9 cellular contexts compared by ENCODE assay signal in the genomic region with DNA sequence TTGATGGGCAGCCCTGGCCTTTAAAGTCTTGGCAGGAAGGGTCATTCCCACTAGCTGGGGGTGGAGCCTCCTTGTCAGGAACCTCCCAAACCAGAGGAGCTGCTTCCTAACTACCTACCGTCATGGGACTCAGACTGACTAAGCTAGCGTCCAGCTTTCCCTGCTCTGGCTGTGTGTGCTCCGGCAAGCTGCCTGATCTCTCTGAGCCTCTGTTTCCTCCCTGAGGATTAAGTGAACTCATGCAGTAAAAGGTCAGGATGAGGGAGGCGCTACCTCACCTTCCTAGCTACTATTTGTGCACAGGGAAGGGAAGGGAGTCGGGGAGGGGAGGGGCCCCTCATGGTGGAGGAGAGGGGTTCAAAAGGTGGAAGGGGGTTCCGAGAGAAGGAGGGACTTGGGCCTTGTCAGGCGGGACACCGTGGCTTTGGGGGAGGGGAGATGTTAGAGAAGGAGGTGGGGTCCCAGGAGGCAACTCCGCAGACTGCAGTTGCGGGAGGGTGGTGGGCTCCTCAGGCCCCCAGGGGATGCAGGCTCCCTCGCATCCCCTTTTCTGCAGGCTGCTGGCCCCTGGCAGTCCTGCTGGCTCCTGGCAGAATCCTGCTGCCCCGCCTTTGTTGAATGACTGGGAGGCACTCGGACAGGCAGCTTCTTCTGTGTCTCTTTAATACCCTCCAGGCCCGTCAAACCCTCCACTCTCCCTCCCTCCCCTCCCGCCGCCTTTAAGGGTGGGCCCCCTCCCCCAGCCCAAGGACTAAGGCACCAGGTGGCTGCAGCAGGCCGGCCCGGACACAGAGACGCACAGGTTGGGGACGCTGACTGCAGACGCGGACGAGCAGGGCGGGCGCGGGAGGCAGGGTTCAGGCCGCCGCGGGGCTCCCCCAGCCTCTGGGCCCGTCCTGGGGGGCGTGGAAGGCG. TPM values are rescaled to one million over a fixed set of nuclear protein-coding genes. Genes with fewer than 3 reads are reported as not detected.
A peak's percentile ranks its signal among the peaks of the same experiment; 100 is the strongest.
DNase-seq lines count a peak whose midpoint lies in the region; ATAC-seq and TF ChIP-seq lines count a peak whose summit lies in the region.
"Had no signal": no experiment of that assay in that cellular context is flagged by ENCODE, and none has a peak within 500 bp of the region (broad histone marks: within the 10 kb centered on the region; RNA-seq: fewer than 3 reads in every experiment).

No MANE protein-coding gene starts in this region.

- H3K36me3 ChIP-seq in BLaER1 (no peaks in the 10 kb centered on the region), PC-9 (ENCODE audit: low read depth) (no peaks in the 10 kb centered on the region)

- intact Hi-C loops in PC-9 (cut with micrococcal nuclease; ENCODE audit: unreplicated experiment) = loop anchor here (1.0 kb wide), 1 partner anchor 10 kb away; the partner anchor contains the start of genes DUSP15 and TTLL9

- no peaks in the 10 kb centered on the region for H3K27me3 ChIP-seq in BLaER1
- H3K27me3 ChIP-seq in PC-9 (ENCODE audit: insufficient read depth, low read depth) = peaks cover 93% of the 10 kb centered on the region

- H3K27ac Mint-ChIP-seq in naive thymus-derived CD8-positive, alpha-beta T cell = no peak overlapping the region

- DNase-seq in PC-9 (peak; percentile 29 to 46), epidermal melanocyte (ENCODE audit: insufficient read length, low spot score) (peak; percentile 67), mucosa of gallbladder (ENCODE audit: low spot score) (no peak)
- no peak for DNase-seq in naive thymus-derived CD8-positive, alpha-beta T cell

- H3K9me3 ChIP-seq in BLaER1 = no peaks in the 10 kb centered on the region
- no peaks in the 10 kb centered on the region for H3K9me3 ChIP-seq in PC-9 (ENCODE audit: insufficient read depth, low read depth)

- peak overlapping the region; percentile 100 for H3K4me2 ChIP-seq in BLaER1
- H3K4me2 ChIP-seq in PC-9 = peak overlapping the region; percentile 61

- no peak overlapping the region for H2AFZ ChIP-seq in PC-9

- peak; percentile 26 for ATAC-seq in GM21390 (IDR thresholded peaks at IDR 0.05; ENCODE audit: unreplicated experiment)
- ATAC-seq in naive thymus-derived CD8-positive, alpha-beta T cell = peak; percentile 57 to 58
- ATAC-seq in GM21737 (IDR thresholded peaks at IDR 0.05; ENCODE audit: unreplicated experiment) = no peak
- ATAC-seq in HG02981 (IDR thresholded peaks at IDR 0.05; ENCODE audit: unreplicated experiment) = no peak

- no peaks in the 10 kb centered on the region for H3K79me2 ChIP-seq in PC-9 (ENCODE audit: low read depth)

- POLR2A ChIA-PET in PC-9 (lab: Charles Lee; ENCODE audit: unreplicated experiment) = no interaction called here
- POLR2A ChIA-PET in naive thymus-derived CD8-positive, alpha-beta T cell (lab: Charles Lee) = no interaction called here

- H3K27ac ChIP-seq in BLaER1 (peak overlapping the region; percentile 61; the same call in 1 of the 2 replicates), PC-9 (no peak overlapping the region)

- H3K9ac ChIP-seq in BLaER1 = peak overlapping the region; percentile 82

- TF ChIP-seq CTCF in PC-9 (conservative IDR thresholded peaks at IDR 0.05) = no peak

- H4K20me1 ChIP-seq in BLaER1 (no peaks in the 10 kb centered on the region), PC-9 (ENCODE audit: insufficient read depth) (no peaks in the 10 kb centered on the region)

- H3K4me1 ChIP-seq in BLaER1 = peaks cover 71% of the 10 kb centered on the region
- H3K4me1 ChIP-seq in PC-9 (replicated peaks; ENCODE audit: insufficient read depth) = no peaks in the 10 kb centered on the region

- peak overlapping the region; percentile 7 to 73 (median 40) for H3K4me3 Mint-ChIP-seq in naive thymus-derived CD8-positive, alpha-beta T cell

- H3K4me3 ChIP-seq in BLaER1 (peak overlapping the region; percentile 75), PC-9 (peak overlapping the region; percentile 43)

- peaks cover 0 to 17% (median 6%) of the 10 kb centered on the region in 5 donors for H3K27me3 Mint-ChIP-seq in naive thymus-derived CD8-positive, alpha-beta T cell

- H3K4me1 Mint-ChIP-seq in naive thymus-derived CD8-positive, alpha-beta T cell = peaks cover 5 to 16% (median 14%) of the 10 kb centered on the region in 4 donors

- CTCF ChIA-PET in PC-9 (lab: Charles Lee) = interaction anchor here (1.2 kb wide), 1 partner anchor 19 kb away, joined by 4 read pairs; no protein-coding TSS in a partner anchor

- H3K36me3 Mint-ChIP-seq in naive thymus-derived CD8-positive, alpha-beta T cell = no peaks in the 10 kb centered on the region

- no TSS peak for BruUV-seq in PC-9 (replicated peaks; lab: Mats Ljungman, UMichigan)

- H3F3A ChIP-seq in PC-9 (ENCODE audit: insufficient read depth, low read depth) = no peaks in the 10 kb centered on the region

- H3K9me2 ChIP-seq in PC-9 (ENCODE audit: insufficient read depth) = no peaks in the 10 kb centered on the region

- H3K9me3 Mint-ChIP-seq in naive thymus-derived CD8-positive, alpha-beta T cell = no peaks in the 10 kb centered on the region

RNA-seq across cellular contexts. Expression of gene DUSP15, which starts 9.6 kb away (rescaled TPM):
- not detected in 2 replicates for total RNA-seq in PC-9 (2021)
- not detected for total RNA-seq in naive thymus-derived CD8-positive, alpha-beta T cell
- polyA plus RNA-seq in naive thymus-derived CD8-positive, alpha-beta T cell = not detected
- 2.8 TPM for total RNA-seq in mucosa of gallbladder

RNA-seq across cellular contexts. Expression of gene TTLL9, which starts 9.7 kb away (rescaled TPM):
- total RNA-seq in PC-9 (2021) (1.5 and 1.8 TPM in 2 replicates), mucosa of gallbladder (0.29 TPM)
- not detected for total RNA-seq in naive thymus-derived CD8-positive, alpha-beta T cell
- not detected for polyA plus RNA-seq in naive thymus-derived CD8-positive, alpha-beta T cell
- total RNA-seq: LHCN-M2 had no signal

RNA-seq across cellular contexts. Expression of gene FOXS1, which starts 15.3 kb away (rescaled TPM):
- total RNA-seq in PC-9 (2021) = not detected in 2 replicates
- total RNA-seq in naive thymus-derived CD8-positive, alpha-beta T cell = not detected
- polyA plus RNA-seq in naive thymus-derived CD8-positive, alpha-beta T cell = not detected
- total RNA-seq in mucosa of gallbladder = 1.6 TPM
- total RNA-seq: LHCN-M2 had no signal

RNA-seq across cellular contexts. Expression of gene MYLK2, which starts 41.5 kb away (rescaled TPM):
- total RNA-seq in PC-9 (2021) (0.18 and 0.50 TPM in 2 replicates), mucosa of gallbladder (not detected)
- total RNA-seq in naive thymus-derived CD8-positive, alpha-beta T cell = not detected
- not detected for polyA plus RNA-seq in naive thymus-derived CD8-positive, alpha-beta T cell

Comparison
In these comparisons a context has a peak if more than half of its experiments do, and no peak if none do; other contexts are left out.
1. ATAC-seq: peak in GM21390 (single experiment) and naive thymus-derived CD8-positive, alpha-beta T cell (2 of 2); none in GM21737 (single experiment) and HG02981 (single experiment).
2. DNase-seq: peak in PC-9 (2 of 2) and epidermal melanocyte (single experiment); none in naive thymus-derived CD8-positive, alpha-beta T cell (0 of 10) and mucosa of gallbladder (single experiment).